In the genomic region with DNA sequence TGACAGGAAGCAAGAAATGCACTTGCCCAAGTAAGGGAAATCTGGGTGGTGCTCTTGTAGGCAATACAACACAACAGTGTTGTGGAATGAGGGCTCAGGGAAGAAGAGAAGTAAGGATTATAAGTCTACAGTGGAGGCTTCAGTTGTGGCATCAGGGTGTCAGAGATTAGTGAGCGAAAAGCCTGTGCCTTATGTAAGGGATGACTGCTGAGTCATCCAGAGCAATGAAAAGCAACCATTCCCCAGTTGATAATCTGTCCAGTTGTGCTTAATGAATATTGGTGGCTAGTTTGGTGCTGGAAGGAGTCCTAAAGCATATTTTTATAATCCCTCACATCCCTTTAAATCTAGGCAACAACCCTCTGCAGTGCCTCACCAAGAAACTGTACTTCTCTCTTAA, we compare ENCODE assay signal across 1 cellular context.
TF ChIP-seq lines count a peak whose summit lies in the region.

No MANE protein-coding gene starts in this region.

TF ChIP-seq in IMR-90, 13 proteins besides CTCF, POLR2A, EP300 and RAD21:
- TF ChIP-seq RFX5 (IDR thresholded peaks at IDR 0.05; ENCODE audit: low read depth, low read length) = no peak
- no peak for TF ChIP-seq CEBPB (IDR thresholded peaks at IDR 0.05; ENCODE audit: low read depth, low read length)
- peak; percentile 64; the same call in 1 of the 2 replicates for TF ChIP-seq NFE2L2 (IDR thresholded peaks at IDR 0.05; ENCODE audit: low read depth, low read length)
TF ChIP-seq in IMR-90: peak in this region for 1.
